ENCODE assay signal across 1 cellular context in the genomic region with DNA sequence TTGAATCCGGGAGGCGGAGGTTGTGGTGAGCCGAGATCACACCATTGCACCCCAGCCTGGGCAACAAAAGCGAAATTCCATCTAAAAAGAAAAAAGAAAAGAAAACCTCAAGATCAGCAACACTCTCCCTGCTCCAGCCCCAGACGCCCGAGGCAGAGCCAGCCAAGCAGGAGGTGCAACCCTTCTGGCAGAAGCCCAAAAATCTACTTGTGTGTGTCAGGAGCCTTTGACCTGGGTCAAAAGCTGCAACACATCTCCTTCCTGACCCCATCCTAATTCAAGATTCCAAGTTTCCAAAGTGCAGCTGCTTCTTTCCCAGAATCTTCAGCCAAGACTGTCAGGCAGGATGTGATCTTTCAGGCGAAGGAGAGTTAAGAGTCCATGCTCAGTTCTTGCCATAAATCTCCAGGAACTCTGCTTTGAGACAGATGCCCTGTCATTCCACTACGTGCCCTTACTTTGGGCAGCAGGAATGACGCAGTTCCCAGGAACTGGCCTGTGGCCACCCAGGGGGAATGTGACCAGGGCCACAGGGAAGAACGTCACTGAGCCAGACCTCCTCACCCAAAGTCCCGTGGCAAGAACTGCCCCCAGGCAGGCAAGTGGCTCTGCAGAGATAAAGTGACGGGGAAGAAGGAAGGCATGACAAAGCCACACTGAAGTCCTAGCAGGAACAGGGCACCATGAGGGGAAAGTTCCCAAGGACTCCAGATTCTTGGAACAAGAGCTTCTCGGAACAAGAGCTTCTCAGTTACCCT.
TF ChIP-seq lines count a peak whose summit lies in the region.

No MANE protein-coding gene starts in this region.

TF ChIP-seq in GM23338, 12 proteins besides CTCF, POLR2A, EP300 and RAD21 (continued from another document):
- TF ChIP-seq, protein P1, sequence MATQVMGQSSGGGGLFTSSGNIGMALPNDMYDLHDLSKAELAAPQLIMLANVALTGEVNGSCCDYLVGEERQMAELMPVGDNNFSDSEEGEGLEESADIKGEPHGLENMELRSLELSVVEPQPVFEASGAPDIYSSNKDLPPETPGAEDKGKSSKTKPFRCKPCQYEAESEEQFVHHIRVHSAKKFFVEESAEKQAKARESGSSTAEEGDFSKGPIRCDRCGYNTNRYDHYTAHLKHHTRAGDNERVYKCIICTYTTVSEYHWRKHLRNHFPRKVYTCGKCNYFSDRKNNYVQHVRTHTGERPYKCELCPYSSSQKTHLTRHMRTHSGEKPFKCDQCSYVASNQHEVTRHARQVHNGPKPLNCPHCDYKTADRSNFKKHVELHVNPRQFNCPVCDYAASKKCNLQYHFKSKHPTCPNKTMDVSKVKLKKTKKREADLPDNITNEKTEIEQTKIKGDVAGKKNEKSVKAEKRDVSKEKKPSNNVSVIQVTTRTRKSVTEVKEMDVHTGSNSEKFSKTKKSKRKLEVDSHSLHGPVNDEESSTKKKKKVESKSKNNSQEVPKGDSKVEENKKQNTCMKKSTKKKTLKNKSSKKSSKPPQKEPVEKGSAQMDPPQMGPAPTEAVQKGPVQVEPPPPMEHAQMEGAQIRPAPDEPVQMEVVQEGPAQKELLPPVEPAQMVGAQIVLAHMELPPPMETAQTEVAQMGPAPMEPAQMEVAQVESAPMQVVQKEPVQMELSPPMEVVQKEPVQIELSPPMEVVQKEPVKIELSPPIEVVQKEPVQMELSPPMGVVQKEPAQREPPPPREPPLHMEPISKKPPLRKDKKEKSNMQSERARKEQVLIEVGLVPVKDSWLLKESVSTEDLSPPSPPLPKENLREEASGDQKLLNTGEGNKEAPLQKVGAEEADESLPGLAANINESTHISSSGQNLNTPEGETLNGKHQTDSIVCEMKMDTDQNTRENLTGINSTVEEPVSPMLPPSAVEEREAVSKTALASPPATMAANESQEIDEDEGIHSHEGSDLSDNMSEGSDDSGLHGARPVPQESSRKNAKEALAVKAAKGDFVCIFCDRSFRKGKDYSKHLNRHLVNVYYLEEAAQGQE (IDR thresholded peaks at IDR 0.05; ENCODE audit: unreplicated experiment): no peak
- TF ChIP-seq POLR2AphosphoS5 (IDR thresholded peaks at IDR 0.05; ENCODE audit: low read depth) (no peak), ZNF114 (CRISPR knock-in tag; IDR thresholded peaks at IDR 0.05) (no peak), NANOG (IDR thresholded peaks at IDR 0.05; ENCODE audit: borderline replicate concordance) (no peak), ZNF331 (CRISPR knock-in tag; IDR thresholded peaks at IDR 0.05; ENCODE audit: low read depth) (no peak), STAT1 (IDR thresholded peaks at IDR 0.05; ENCODE audit: unreplicated experiment) (no peak), EZH2phosphoT487 (IDR thresholded peaks at IDR 0.05; ENCODE audit: unreplicated experiment) (no peak), EZH2 (IDR thresholded peaks at IDR 0.05; ENCODE audit: low read depth, unreplicated experiment) (no peak)
- TF ChIP-seq, protein P2, sequence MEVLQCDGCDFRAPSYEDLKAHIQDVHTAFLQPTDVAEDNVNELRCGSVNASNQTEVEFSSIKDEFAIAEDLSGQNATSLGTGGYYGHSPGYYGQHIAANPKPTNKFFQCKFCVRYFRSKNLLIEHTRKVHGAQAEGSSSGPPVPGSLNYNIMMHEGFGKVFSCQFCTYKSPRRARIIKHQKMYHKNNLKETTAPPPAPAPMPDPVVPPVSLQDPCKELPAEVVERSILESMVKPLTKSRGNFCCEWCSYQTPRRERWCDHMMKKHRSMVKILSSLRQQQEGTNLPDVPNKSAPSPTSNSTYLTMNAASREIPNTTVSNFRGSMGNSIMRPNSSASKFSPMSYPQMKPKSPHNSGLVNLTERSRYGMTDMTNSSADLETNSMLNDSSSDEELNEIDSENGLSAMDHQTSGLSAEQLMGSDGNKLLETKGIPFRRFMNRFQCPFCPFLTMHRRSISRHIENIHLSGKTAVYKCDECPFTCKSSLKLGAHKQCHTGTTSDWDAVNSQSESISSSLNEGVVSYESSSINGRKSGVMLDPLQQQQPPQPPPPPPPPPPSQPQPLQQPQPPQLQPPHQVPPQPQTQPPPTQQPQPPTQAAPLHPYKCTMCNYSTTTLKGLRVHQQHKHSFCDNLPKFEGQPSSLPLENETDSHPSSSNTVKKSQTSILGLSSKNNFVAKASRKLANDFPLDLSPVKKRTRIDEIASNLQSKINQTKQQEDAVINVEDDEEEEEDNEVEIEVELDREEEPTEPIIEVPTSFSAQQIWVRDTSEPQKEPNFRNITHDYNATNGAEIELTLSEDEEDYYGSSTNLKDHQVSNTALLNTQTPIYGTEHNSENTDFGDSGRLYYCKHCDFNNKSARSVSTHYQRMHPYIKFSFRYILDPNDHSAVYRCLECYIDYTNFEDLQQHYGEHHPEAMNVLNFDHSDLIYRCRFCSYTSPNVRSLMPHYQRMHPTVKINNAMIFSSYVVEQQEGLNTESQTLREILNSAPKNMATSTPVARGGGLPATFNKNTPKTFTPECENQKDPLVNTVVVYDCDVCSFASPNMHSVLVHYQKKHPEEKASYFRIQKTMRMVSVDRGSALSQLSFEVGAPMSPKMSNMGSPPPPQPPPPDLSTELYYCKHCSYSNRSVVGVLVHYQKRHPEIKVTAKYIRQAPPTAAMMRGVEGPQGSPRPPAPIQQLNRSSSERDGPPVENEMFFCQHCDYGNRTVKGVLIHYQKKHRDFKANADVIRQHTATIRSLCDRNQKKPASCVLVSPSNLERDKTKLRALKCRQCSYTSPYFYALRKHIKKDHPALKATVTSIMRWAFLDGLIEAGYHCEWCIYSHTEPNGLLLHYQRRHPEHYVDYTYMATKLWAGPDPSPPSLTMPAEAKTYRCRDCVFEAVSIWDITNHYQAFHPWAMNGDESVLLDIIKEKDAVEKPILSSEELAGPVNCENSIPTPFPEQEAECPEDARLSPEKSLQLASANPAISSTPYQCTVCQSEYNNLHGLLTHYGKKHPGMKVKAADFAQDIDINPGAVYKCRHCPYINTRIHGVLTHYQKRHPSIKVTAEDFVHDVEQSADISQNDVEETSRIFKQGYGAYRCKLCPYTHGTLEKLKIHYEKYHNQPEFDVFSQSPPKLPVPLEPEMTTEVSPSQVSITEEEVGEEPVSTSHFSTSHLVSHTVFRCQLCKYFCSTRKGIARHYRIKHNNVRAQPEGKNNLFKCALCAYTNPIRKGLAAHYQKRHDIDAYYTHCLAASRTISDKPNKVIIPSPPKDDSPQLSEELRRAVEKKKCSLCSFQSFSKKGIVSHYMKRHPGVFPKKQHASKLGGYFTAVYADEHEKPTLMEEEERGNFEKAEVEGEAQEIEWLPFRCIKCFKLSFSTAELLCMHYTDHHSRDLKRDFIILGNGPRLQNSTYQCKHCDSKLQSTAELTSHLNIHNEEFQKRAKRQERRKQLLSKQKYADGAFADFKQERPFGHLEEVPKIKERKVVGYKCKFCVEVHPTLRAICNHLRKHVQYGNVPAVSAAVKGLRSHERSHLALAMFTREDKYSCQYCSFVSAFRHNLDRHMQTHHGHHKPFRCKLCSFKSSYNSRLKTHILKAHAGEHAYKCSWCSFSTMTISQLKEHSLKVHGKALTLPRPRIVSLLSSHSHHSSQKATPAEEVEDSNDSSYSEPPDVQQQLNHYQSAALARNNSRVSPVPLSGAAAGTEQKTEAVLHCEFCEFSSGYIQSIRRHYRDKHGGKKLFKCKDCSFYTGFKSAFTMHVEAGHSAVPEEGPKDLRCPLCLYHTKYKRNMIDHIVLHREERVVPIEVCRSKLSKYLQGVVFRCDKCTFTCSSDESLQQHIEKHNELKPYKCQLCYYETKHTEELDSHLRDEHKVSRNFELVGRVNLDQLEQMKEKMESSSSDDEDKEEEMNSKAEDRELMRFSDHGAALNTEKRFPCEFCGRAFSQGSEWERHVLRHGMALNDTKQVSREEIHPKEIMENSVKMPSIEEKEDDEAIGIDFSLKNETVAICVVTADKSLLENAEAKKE (CRISPR knock-in tag; IDR thresholded peaks at IDR 0.05): no peak
